ENCODE assay signal across 1 cellular context in genomic region chr15:62976301-62976842, GRCh38.
TF ChIP-seq lines count a peak whose summit lies in the region.

No MANE protein-coding gene starts in this region.

TF ChIP-seq in H1, 55 proteins besides CTCF, POLR2A, EP300 and RAD21 (continued from another document):
- 0 out of 2 replicates have a peak, but pooled peaks have one; percentile 37 for TF ChIP-seq MAFK (IDR thresholded peaks at IDR 0.05; ENCODE audit: low read depth, low read length)
TF ChIP-seq in H1: peak in this region for 1.
